Comparison of ENCODE assay signal across 8 cellular contexts in the genomic region with DNA sequence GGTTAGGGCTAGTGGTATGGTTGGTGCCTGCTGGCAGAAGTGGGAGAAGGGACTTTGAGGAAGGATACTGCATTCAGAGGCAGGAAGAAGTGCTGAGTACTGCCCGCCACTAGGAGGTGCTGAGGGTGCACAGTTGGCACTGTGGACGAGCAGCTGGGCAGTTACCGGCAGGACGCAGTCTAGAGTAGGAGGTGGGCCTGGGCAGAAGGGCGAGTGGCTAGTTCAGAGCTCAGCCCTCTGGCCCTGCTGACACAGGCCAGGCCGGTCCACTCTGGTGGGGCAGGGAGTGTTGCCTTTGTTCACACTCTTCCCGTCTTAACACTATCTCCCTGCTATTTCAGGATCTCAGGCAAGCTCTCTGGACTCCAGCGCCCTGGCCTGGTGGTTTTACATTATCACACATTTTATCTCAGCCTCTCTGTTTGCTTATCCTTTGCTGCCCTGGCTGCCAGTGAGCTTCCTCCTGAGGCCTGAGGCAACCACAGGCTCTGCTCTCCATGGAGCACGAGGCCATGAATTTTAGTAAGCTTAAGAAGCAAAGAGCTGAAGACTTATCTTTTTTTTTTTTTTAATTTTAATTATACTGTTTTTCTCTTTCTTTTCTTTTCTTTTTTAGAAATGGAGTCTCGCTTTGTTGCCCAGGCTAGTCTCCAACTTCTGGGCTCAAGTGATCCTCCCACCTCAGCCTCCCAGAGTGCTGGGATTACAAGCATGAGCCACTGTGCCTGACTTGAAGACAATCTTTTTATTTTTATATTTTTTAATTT. TPM values are rescaled to one million over a fixed set of nuclear protein-coding genes. Genes with fewer than 3 reads are reported as not detected.
DNase-seq lines count a peak whose midpoint lies in the region; ATAC-seq and TF ChIP-seq lines count a peak whose summit lies in the region.

No MANE protein-coding gene starts in this region.

- CTCF ChIA-PET in HCT116 (lab: Charles Lee) = interaction anchor here (0.7 to 2.2 kb wide), 29 partner anchors 9 to 217 kb away, joined by 3 to 21 read pairs (median 4); a partner anchor contains a TSS

- H3K4me1 ChIP-seq in HCT116 (ENCODE audit: control insufficient read depth in 1 of 2, insufficient read depth in 2 of 2, low read length in 2 of 2) (peaks cover 3 to 17% of the 10 kb centered on the region in 2 experiments; a peak in 3 of 4 replicates), mucosa of stomach (ENCODE audit: control insufficient read depth, insufficient read depth, low read length) (peaks cover 16% of the 10 kb centered on the region)

- POLR2A ChIA-PET in HCT116 (lab: Charles Lee) = interaction anchor here (1.0 to 1.4 kb wide), 3 partner anchors 71 to 116 kb away, joined by 4 read pairs; a partner anchor contains a TSS

- no peak overlapping the region for H2AFZ ChIP-seq in HCT116 (ENCODE audit: low read depth, low read length, poor library complexity, severe bottlenecking)

- peak; percentile 94 for TF ChIP-seq RAD21 in HCT116 (IDR thresholded peaks at IDR 0.05; ENCODE audit: low read depth)

- H3K9me3 ChIP-seq in HCT116 (ENCODE audit: control insufficient read depth in 1 of 2, insufficient read depth in 1 of 2, low read depth in 1 of 2, low read length in 2 of 2) (no peaks in the 10 kb centered on the region), mucosa of stomach (ENCODE audit: control insufficient read depth, low read length) (no peaks in the 10 kb centered on the region)

- no peak for TF ChIP-seq POLR2A in HCT116 (IDR thresholded peaks at IDR 0.05; ENCODE audit: borderline replicate concordance, extremely low read depth, insufficient read depth, insufficient read length)

- DNase-seq in CD14-positive monocyte (ENCODE audit: low spot score) (peak; percentile 81), HCT116 (ENCODE audit: low read depth, low spot score) (peak; percentile 58), NCI-H82 treated with DMSO at 0.1 percent for 48 hours (lab: John Stamatoyannopoulos, UW; ENCODE audit: unreplicated experiment) (peak; percentile 52), fibroblast of gingiva (ENCODE audit: low read depth) (peak; percentile 73)
- peak; percentile 42 for DNase-seq in activated CD8-positive, alpha-beta memory T cell treated with anti-CD3 and anti-CD28 coated beads, Interleukin-2, amount 50 U/mL, for 4 hours
- peak; percentile 8 to 57 for DNase-seq in stimulated activated effector memory CD8-positive, alpha-beta T cell treated with anti-CD3 and anti-CD28 coated beads, Interleukin-12 subunit alpha, Interleukin-12 subunit beta, amount 100 ng/mL, for 72 hours (ENCODE audit: low spot score in 2 of 2)

- H3K27me3 Mint-ChIP-seq in CD14-positive monocyte (ENCODE audit: low read depth in 3 of 3) = peaks cover 0 to 3% (median 0%) of the 10 kb centered on the region in 3 donors

- H4K20me1 ChIP-seq in HCT116 (ENCODE audit: insufficient read depth) = no peaks in the 10 kb centered on the region

- H3K79me2 ChIP-seq in HCT116 (ENCODE audit: insufficient read depth, low read length) = no peaks in the 10 kb centered on the region

- peaks cover 8% of the 10 kb centered on the region for H3K4me1 Mint-ChIP-seq in CD14-positive monocyte
- H3K4me1 Mint-ChIP-seq in stimulated activated effector memory CD8-positive, alpha-beta T cell treated with anti-CD3 and anti-CD28 coated beads, Interleukin-12 subunit alpha, Interleukin-12 subunit beta, amount 100 ng/mL, for 72 hours = peaks cover 5% of the 10 kb centered on the region

- H3K4me3 Mint-ChIP-seq in CD14-positive monocyte = peak overlapping the region; percentile 14 to 41
- H3K4me3 Mint-ChIP-seq in stimulated activated effector memory CD8-positive, alpha-beta T cell treated with anti-CD3 and anti-CD28 coated beads, Interleukin-12 subunit alpha, Interleukin-12 subunit beta, amount 100 ng/mL, for 72 hours = no peak overlapping the region

- RAD21 ChIA-PET in HCT116 (lab: Charles Lee; ENCODE audit: low non-redundant PET in 1 of 2, low total read pairs in 2 of 2, uncharacterized antibody in 2 of 2, unreplicated experiment in 2 of 2) = interaction anchor here (0.7 to 1.4 kb wide), 7 partner anchors 70 to 217 kb away, joined by 3 to 5 read pairs (median 3); no protein-coding TSS in a partner anchor

- H3K27me3 ChIP-seq in HCT116 (ENCODE audit: insufficient read depth, low read length) = no peaks in the 10 kb centered on the region
- H3K27me3 ChIP-seq in mucosa of stomach (ENCODE audit: control insufficient read depth, insufficient read depth, low read length) = no peaks in the 10 kb centered on the region

- TF ChIP-seq CTCF in CD14-positive monocyte (IDR thresholded peaks at IDR 0.05) (peak; percentile 98), HCT116 (IDR thresholded peaks at IDR 0.05 in 2 of 3, conservative IDR thresholded peaks at IDR 0.05 in 1 of 3; ENCODE audit: borderline replicate concordance in 1 of 3, insufficient read depth in 1 of 3, low read depth in 2 of 3, low read length in 2 of 3) (peak; percentile 91 to 97 (median 95))

- peak; percentile 100 for ATAC-seq in HCT116
- peak; percentile 69 for ATAC-seq in stimulated activated effector memory CD8-positive, alpha-beta T cell treated with anti-CD3 and anti-CD28 coated beads, Interleukin-12 subunit alpha, Interleukin-12 subunit beta, amount 100 ng/mL, for 72 hours
- ATAC-seq in HG03565 (IDR thresholded peaks at IDR 0.05; ENCODE audit: unreplicated experiment) = no peak

- BruUV-seq in HCT116 (replicated peaks; lab: Mats Ljungman, UMichigan) = no TSS peak

- intact Hi-C loops in CD14-positive monocyte (cut with micrococcal nuclease) = loop anchor here in 1 of 2 donors (2.0 to 10.0 kb wide), 3 partner anchors 31 to 129 kb away; a partner anchor contains a TSS
- intact Hi-C loops in HCT116 (cut with micrococcal nuclease) = loop anchor here (1.0 kb wide), 1 partner anchor 71 kb away; no protein-coding TSS in a partner anchor

- peak overlapping the region; percentile 39 for H3K27ac ChIP-seq in HCT116 (ENCODE audit: low read depth, low read length)

- H3K27ac Mint-ChIP-seq in CD14-positive monocyte = peak overlapping the region; percentile 53 to 93 (median 78)
- peak overlapping the region; percentile 83 for H3K27ac Mint-ChIP-seq in stimulated activated effector memory CD8-positive, alpha-beta T cell treated with anti-CD3 and anti-CD28 coated beads, Interleukin-12 subunit alpha, Interleukin-12 subunit beta, amount 100 ng/mL, for 72 hours

- H3K36me3 Mint-ChIP-seq in CD14-positive monocyte = peaks cover 70 to 82% of the 10 kb centered on the region in 2 donors
- H3K36me3 Mint-ChIP-seq in stimulated activated effector memory CD8-positive, alpha-beta T cell treated with anti-CD3 and anti-CD28 coated beads, Interleukin-12 subunit alpha, Interleukin-12 subunit beta, amount 100 ng/mL, for 72 hours = peaks cover 80% of the 10 kb centered on the region

- peaks cover 0 to 10% of the 10 kb centered on the region in 2 experiments; a peak in 3 of 4 replicates for H3K36me3 ChIP-seq in HCT116 (ENCODE audit: control insufficient read depth in 1 of 2, insufficient read depth in 2 of 2, low read length in 2 of 2)
- H3K36me3 ChIP-seq in mucosa of stomach (ENCODE audit: control insufficient read depth, insufficient read depth, low read length) = peaks cover 11% of the 10 kb centered on the region

- no peaks in the 10 kb centered on the region for H3K9me3 Mint-ChIP-seq in CD14-positive monocyte
- no peaks in the 10 kb centered on the region for H3K9me3 Mint-ChIP-seq in stimulated activated effector memory CD8-positive, alpha-beta T cell treated with anti-CD3 and anti-CD28 coated beads, Interleukin-12 subunit alpha, Interleukin-12 subunit beta, amount 100 ng/mL, for 72 hours

- no peak overlapping the region for H3K9ac ChIP-seq in HCT116 (ENCODE audit: low read length)
- peak overlapping the region; percentile 45 for H3K9ac ChIP-seq in mucosa of stomach (ENCODE audit: low read length)

- H3K4me2 ChIP-seq in HCT116 (ENCODE audit: low read length) = peak overlapping the region; percentile 45

- no peaks in the 10 kb centered on the region for H3K9me2 ChIP-seq in HCT116 (ENCODE audit: insufficient read depth)

- H3K4me3 ChIP-seq in HCT116 (replicated peaks in 1 of 2; ENCODE audit: low read depth in 1 of 2, low read length in 2 of 2) (no peak overlapping the region), mucosa of stomach (ENCODE audit: low read length) (peak overlapping the region; percentile 31)

TF ChIP-seq in HCT116, 20 proteins besides CTCF, POLR2A, EP300 and RAD21 (continues in another document):
- TF ChIP-seq YY1 (IDR thresholded peaks at IDR 0.05; ENCODE audit: extremely low read depth, insufficient replicate concordance, low read depth, low read length) = no peak
- TF ChIP-seq TCF7L2 (IDR thresholded peaks at IDR 0.05; ENCODE audit: borderline replicate concordance, extremely low read depth, insufficient read depth, insufficient read length) = no peak
- TF ChIP-seq, protein P1, sequence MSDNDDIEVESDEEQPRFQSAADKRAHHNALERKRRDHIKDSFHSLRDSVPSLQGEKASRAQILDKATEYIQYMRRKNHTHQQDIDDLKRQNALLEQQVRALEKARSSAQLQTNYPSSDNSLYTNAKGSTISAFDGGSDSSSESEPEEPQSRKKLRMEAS (IDR thresholded peaks at IDR 0.05) = no peak
- TF ChIP-seq SP1 (IDR thresholded peaks at IDR 0.05; ENCODE audit: low read depth) = no peak
- no peak for TF ChIP-seq POLR2AphosphoS5 (IDR thresholded peaks at IDR 0.05; ENCODE audit: low read depth, low read length)

RNA-seq across cellular contexts. Expression of a gene that starts 26.9 kb away (rescaled TPM):
- 10 to 100 TPM; 28.9 to 32.8 TPM for polyA plus RNA-seq in CD14-positive monocyte
- 27.3 TPM for total RNA-seq in HCT116 (2021; ENCODE audit: unreplicated experiment)
- 16.8 and 22.0 TPM in 2 replicates for polyA plus RNA-seq in HCT116 (2012)

RNA-seq across cellular contexts. Expression of a gene that starts 27.1 kb away (rescaled TPM):
- polyA plus RNA-seq in CD14-positive monocyte = 10 to 100 TPM; 22.8 to 38.2 TPM
- total RNA-seq in HCT116 (2021; ENCODE audit: unreplicated experiment) = 59.6 TPM
- 44.0 and 48.4 TPM in 2 replicates for polyA plus RNA-seq in HCT116 (2012)

RNA-seq across cellular contexts. Expression of a gene that starts 31.5 kb away (rescaled TPM):
- 10 to 100 TPM; 29.4 to 37.5 TPM for polyA plus RNA-seq in CD14-positive monocyte
- total RNA-seq in HCT116 (2021; ENCODE audit: unreplicated experiment) = 87.7 TPM
- 44.2 and 49.3 TPM in 2 replicates for polyA plus RNA-seq in HCT116 (2012)
